In genomic region chr3:52705688-52706686, GRCh38 we compare ENCODE assay signal across 8 cellular contexts. TPM values are rescaled to one million over a fixed set of nuclear protein-coding genes. Genes with fewer than 3 reads are reported as not detected.
DNase-seq lines count a peak whose midpoint lies in the region; ATAC-seq and TF ChIP-seq lines count a peak whose summit lies in the region.

Gene GLT8D1 (minus strand): TSS chr3:52705791. CDS start chr3:52700460, 5,331 bp downstream.
Gene SPCS1 (plus strand): TSS chr3:52706106. CDS start chr3:52706247, 141 bp downstream.

- peaks cover 0 to 3% (median 0%) of the 10 kb centered on the region in 3 donors for H3K27me3 Mint-ChIP-seq in immature natural killer cell (ENCODE audit: low read depth in 3 of 3)

- H3K4me3 Mint-ChIP-seq in immature natural killer cell = peak within 1 kb of the TSS; percentile 93 to 95 (median 94)

- ATAC-seq in GM18517 (IDR thresholded peaks at IDR 0.05; ENCODE audit: unreplicated experiment) = peak; percentile 66
- ATAC-seq in HG03045 (IDR thresholded peaks at IDR 0.05; ENCODE audit: unreplicated experiment) = peak; percentile 77

- peaks cover 23% of the 10 kb centered on the region for H3K36me3 ChIP-seq in WERI-Rb-1
- no peaks in the 10 kb centered on the region for H3K36me3 ChIP-seq in breast epithelium
- H3K36me3 ChIP-seq in spleen = peaks cover 0 to 32% (median 13%) of the 10 kb centered on the region in 6 donors

- H3K36me3 Mint-ChIP-seq in immature natural killer cell = no peaks in the 10 kb centered on the region

- intact Hi-C loops in breast epithelium (cut with DNase I; ENCODE audit: low total_unique reads) (loop anchor here (10.0 kb wide), 1 partner anchor 171 kb away; the partner anchor contains the start of genes NT5DC2 and UQCC5), spleen (cut with DNase I; ENCODE audit: low total_unique reads) (no loop called here)

- peaks cover 0 to 24% of the 10 kb centered on the region in 2 donors for H3K4me1 ChIP-seq in breast epithelium
- peaks cover 30 to 86% (median 39%) of the 10 kb centered on the region in 6 donors for H3K4me1 ChIP-seq in spleen

- DNase-seq in NCI-H2171 (lab: John Stamatoyannopoulos, UW) (peak; percentile 55), WERI-Rb-1 (peak; percentile 81), breast epithelium (ENCODE audit: low spot score in 2 of 2) (peak; percentile 72 to 78), immature natural killer cell (peak; percentile 89 to 91 (median 91)), spleen (peak; percentile 98)

- 0% methylated on average over 64 to 94 of the region's 94 CpGs for WGBS in spleen, 5 donors

- H3K27ac ChIP-seq in 22Rv1 (peak within 1 kb of the TSS; percentile 91), WERI-Rb-1 (peak within 1 kb of the TSS; percentile 90), breast epithelium (peak within 1 kb of the TSS; percentile 85 to 97), spleen (peak within 1 kb of the TSS; percentile 84 to 96 (median 94))

- no peak for TF ChIP-seq CTCF in 22Rv1 (IDR thresholded peaks at IDR 0.05)
- no peak for TF ChIP-seq CTCF in WERI-Rb-1 (IDR thresholded peaks at IDR 0.05; ENCODE audit: low read depth, low read length)
- no peak for TF ChIP-seq CTCF in breast epithelium (IDR thresholded peaks at IDR 0.05)
- TF ChIP-seq CTCF in spleen (IDR thresholded peaks at IDR 0.05 in 8 of 11, conservative IDR thresholded peaks at IDR 0.05 in 3 of 11) = peak in 3 of 11 experiments; percentile 19 to 30 (median 21)

- no peaks in the 10 kb centered on the region for H3K9me3 ChIP-seq in WERI-Rb-1 (ENCODE audit: severe bottlenecking)
- H3K9me3 ChIP-seq in breast epithelium = no peaks in the 10 kb centered on the region
- no peaks in the 10 kb centered on the region for H3K9me3 ChIP-seq in spleen

- TF ChIP-seq POLR2A in breast epithelium (IDR thresholded peaks at IDR 0.05) = peak; percentile 50
- TF ChIP-seq POLR2A in spleen (IDR thresholded peaks at IDR 0.05) = peak in 2 of 3 donors; percentile 41 to 53

- peak within 1 kb of the TSS; percentile 97 for H3K4me3 ChIP-seq in WERI-Rb-1 (ENCODE audit: low read depth, low read length)
- H3K4me3 ChIP-seq in breast epithelium = peak within 1 kb of the TSS; percentile 79 to 99 (median 93)
- peak within 1 kb of the TSS; percentile 92 to 100 (median 100) for H3K4me3 ChIP-seq in spleen

- H3K4me1 Mint-ChIP-seq in immature natural killer cell = peaks cover 34 to 39% of the 10 kb centered on the region in 2 donors

- peak within 1 kb of the TSS; percentile 91 to 97 (median 95) for H3K27ac Mint-ChIP-seq in immature natural killer cell

- H3K27me3 ChIP-seq in WERI-Rb-1 (ENCODE audit: insufficient read depth, low read depth, severe bottlenecking) (no peaks in the 10 kb centered on the region), breast epithelium (no peaks in the 10 kb centered on the region), spleen (replicated peaks in 1 of 7) (no peaks in the 10 kb centered on the region)

- no peaks in the 10 kb centered on the region for H3K9me3 Mint-ChIP-seq in immature natural killer cell

RNA-seq across cellular contexts. Expression of gene GLT8D1, which starts in this region (rescaled TPM):
- total RNA-seq in breast epithelium (10 to 100 TPM; 44.5 to 65.7 (median 56.4) TPM), spleen (10 to 100 TPM; 23.5 to 53.9 (median 42.4) TPM)
- polyA plus RNA-seq in immature natural killer cell (10 to 100 TPM; 72.7 to 81.9 (median 73.5) TPM), spleen (10 to 100 TPM; 21.8 to 26.3 (median 25.1) TPM)

RNA-seq across cellular contexts. Expression of gene SPCS1, which starts in this region (rescaled TPM):
- total RNA-seq in breast epithelium (10 to 100 TPM; 77.1 to 90.2 (median 86.5) TPM), spleen (100 to 1,000 TPM in 3 of 7 donors, 10 to 100 TPM in 4; 56.5 to 154 (median 80.3) TPM)
- polyA plus RNA-seq in immature natural killer cell (100 to 1,000 TPM; 261 to 411 (median 304) TPM), spleen (100 to 1,000 TPM in 2 of 3 donors, 10 to 100 TPM in 1; 92.4 to 125 (median 122) TPM)

Comparison
In these comparisons a context has a peak if more than half of its experiments do, and no peak if none do; other contexts are left out.
1. Peak in every context shown above with its lines: DNase-seq, ATAC-seq, H3K4me3 ChIP-seq and H3K27ac ChIP-seq.